ENCODE assay signal across 1 cellular context in the genomic region with DNA sequence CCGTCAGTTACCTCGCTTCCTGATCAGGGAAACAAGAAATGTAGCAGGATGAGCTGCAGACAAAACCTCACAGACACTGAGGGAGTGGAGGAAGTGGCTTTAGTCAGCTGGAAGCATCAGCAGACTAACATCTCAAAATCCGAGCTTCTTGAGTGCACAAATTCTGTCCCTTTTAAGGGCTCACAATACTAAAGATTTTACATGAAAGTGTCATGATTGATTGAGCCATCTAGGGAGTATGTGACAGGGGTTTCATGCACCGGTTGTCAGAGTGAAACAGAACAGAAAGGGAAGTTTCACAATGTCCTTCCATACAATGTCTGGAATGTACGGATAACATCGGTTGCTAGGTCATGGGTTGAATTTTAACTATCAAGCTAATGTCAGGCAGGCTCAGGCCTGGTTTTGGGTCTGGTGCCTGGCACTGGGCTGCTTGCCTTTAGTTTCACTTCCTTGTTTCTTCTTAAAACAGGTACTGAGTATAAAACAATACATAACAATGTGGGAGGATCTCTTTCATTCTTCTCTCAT.
TF ChIP-seq lines count a peak whose summit lies in the region.

No MANE protein-coding gene starts in this region.

TF ChIP-seq in GM23338, 12 proteins besides CTCF, POLR2A, EP300 and RAD21 (continued from another document):
- TF ChIP-seq ZNF331 (CRISPR knock-in tag; IDR thresholded peaks at IDR 0.05; ENCODE audit: low read depth) (no peak), JUNB (IDR thresholded peaks at IDR 0.05; ENCODE audit: unreplicated experiment) (no peak)
